In genomic region chr12:4189721-4190120, GRCh38 we compare ENCODE assay signal across 28 cellular contexts.
"Had no signal": no experiment of that assay in that cellular context is flagged by ENCODE, and none has a peak within 500 bp of the region (broad histone marks: within the 10 kb centered on the region; RNA-seq: fewer than 3 reads in every experiment).

No MANE protein-coding gene starts in this region.

- H3K27me3 ChIP-seq: ascending aorta, cardiac muscle cell had no signal

- H3K4me3 Mint-ChIP-seq: activated CD4-positive, alpha-beta T cell treated with anti-CD3 and anti-CD28 coated beads for 36 hours; activated CD4-positive, alpha-beta T cell treated with anti-CD3 and anti-CD28 coated beads, Interleukin-2, amount 10 ng/mL, durations not matched to agents 7 days and 5 days; activated CD8-positive, alpha-beta T cell treated with anti-CD3 and anti-CD28 coated beads, Interleukin-2, amount 10 ng/mL, durations not matched to agents 7 days and 5 days; activated naive CD4-positive, alpha-beta T cell treated with anti-CD3 and anti-CD28 coated beads for 36 hours; activated naive CD8-positive, alpha-beta T cell treated with anti-CD3 and anti-CD28 coated beads for 36 hours; activated T-cell treated with anti-CD3 and anti-CD28 coated beads, Interleukin-2, amount 50 U/mL, for 4 hours; activated T-helper 1 cell treated with anti-CD3 and anti-CD28 coated beads, Interleukin-12 subunit alpha, Interleukin-12 subunit beta, Interleukin-2, Interleukin-4 antibody, amounts not matched to agents 30 ng/mL and 10 ng/mL and 1 ng/mL, durations not matched to agents 14 hours and 24 hours and 36 hours; central memory CD8-positive, alpha-beta T cell had no signal

- H3K4me3 ChIP-seq: ascending aorta, cardiac muscle cell, MG63 had no signal

- H3K27ac ChIP-seq: ascending aorta, cardiac muscle cell had no signal

- H3K27me3 Mint-ChIP-seq: activated CD4-positive, alpha-beta T cell treated with anti-CD3 and anti-CD28 coated beads for 36 hours; central memory CD8-positive, alpha-beta T cell had no signal

- H3K9me3 ChIP-seq: ascending aorta, MG63 had no signal

- H3K27ac Mint-ChIP-seq: activated CD4-positive, alpha-beta T cell treated with anti-CD3 and anti-CD28 coated beads for 36 hours; activated CD4-positive, alpha-beta T cell treated with anti-CD3 and anti-CD28 coated beads, Interleukin-2, amount 10 ng/mL, durations not matched to agents 7 days and 5 days; activated CD8-positive, alpha-beta T cell treated with anti-CD3 and anti-CD28 coated beads, Interleukin-2, amount 10 ng/mL, durations not matched to agents 7 days and 5 days; activated naive CD4-positive, alpha-beta T cell treated with anti-CD3 and anti-CD28 coated beads for 36 hours; activated naive CD8-positive, alpha-beta T cell treated with anti-CD3 and anti-CD28 coated beads for 36 hours; activated T-helper 1 cell treated with anti-CD3 and anti-CD28 coated beads, Interleukin-12 subunit alpha, Interleukin-12 subunit beta, Interleukin-2, Interleukin-4 antibody, amounts not matched to agents 30 ng/mL and 10 ng/mL and 1 ng/mL, durations not matched to agents 14 hours and 24 hours and 36 hours had no signal

- ATAC-seq: activated CD4-positive, alpha-beta T cell treated with anti-CD3 and anti-CD28 coated beads for 36 hours; activated CD4-positive, CD25-positive, alpha-beta regulatory T cell treated with anti-CD3 and anti-CD28 coated beads, Interleukin-2, amount 50 U/mL, for 24 hours; activated CD8-positive, alpha-beta T cell treated with anti-CD3 and anti-CD28 coated beads, Interleukin-2, amount 10 ng/mL, durations not matched to agents 7 days and 5 days; activated T-cell treated with anti-CD3 and anti-CD28 coated beads, Interleukin-2, amount 50 U/mL, for 4 hours had no signal

- H3K4me1 Mint-ChIP-seq: activated CD4-positive, alpha-beta T cell treated with anti-CD3 and anti-CD28 coated beads for 36 hours; activated CD4-positive, alpha-beta T cell treated with anti-CD3 and anti-CD28 coated beads, Interleukin-2, amount 10 ng/mL, durations not matched to agents 7 days and 5 days; activated naive CD8-positive, alpha-beta T cell treated with anti-CD3 and anti-CD28 coated beads for 36 hours; central memory CD8-positive, alpha-beta T cell had no signal

- H3K36me3 Mint-ChIP-seq: activated naive CD8-positive, alpha-beta T cell treated with anti-CD3 and anti-CD28 coated beads for 36 hours had no signal

- H3K36me3 ChIP-seq: ascending aorta, cardiac muscle cell, MG63 had no signal

- DNase-seq: activated CD4-positive, alpha-beta T cell treated with anti-CD3 and anti-CD28 coated beads for 36 hours; activated CD4-positive, alpha-beta T cell treated with anti-CD3 and anti-CD28 coated beads, Interleukin-2, amount 10 ng/mL, durations not matched to agents 7 days and 5 days; activated CD4-positive, alpha-beta T cell treated with anti-CD3 and anti-CD28 coated beads, Interleukin-2, amount 50 U/mL, for 48 hours; activated CD8-positive, alpha-beta T cell treated with anti-CD3 and anti-CD28 coated beads, Interleukin-2, amount 10 ng/mL, durations not matched to agents 7 days and 5 days; activated gamma-delta T cell treated with Interleukin-2 at 50 U/mL for 16 hours; activated naive CD4-positive, alpha-beta T cell treated with anti-CD3 and anti-CD28 coated beads for 36 hours; activated naive CD8-positive, alpha-beta T cell treated with anti-CD3 and anti-CD28 coated beads for 36 hours; activated T-cell treated with anti-CD3 and anti-CD28 coated beads, Interleukin-2, amount 50 U/mL, for 4 hours; amygdala; Kasumi-1; KG1; MG63; NCI-H1092; NCI-H1436 treated with DMSO at 0.1 percent for 48 hours; NCI-H1694 treated with DMSO at 0.1 percent for 48 hours; NCI-H2029; NCI-H345; NCI-H526; NCI-H748 treated with DMSO at 0.1 percent for 48 hours; Right ventricle myocardium superior; SW 1271; T-helper 1 cell; T1000 had no signal

- H3K4me1 ChIP-seq: ascending aorta had no signal

- H3K9me3 Mint-ChIP-seq: activated CD4-positive, alpha-beta T cell treated with anti-CD3 and anti-CD28 coated beads, Interleukin-2, amount 10 ng/mL, durations not matched to agents 7 days and 5 days; activated naive CD4-positive, alpha-beta T cell treated with anti-CD3 and anti-CD28 coated beads for 36 hours; activated naive CD8-positive, alpha-beta T cell treated with anti-CD3 and anti-CD28 coated beads for 36 hours; activated T-cell treated with anti-CD3 and anti-CD28 coated beads, Interleukin-2, amount 50 U/mL, for 4 hours; central memory CD8-positive, alpha-beta T cell had no signal
